20 cellular contexts compared by ENCODE assay signal in genomic region chr11:14417975-14418374, GRCh38. TPM values are rescaled to one million over a fixed set of nuclear protein-coding genes. Genes with fewer than 3 reads are reported as not detected.
DNase-seq lines count a peak whose midpoint lies in the region; ATAC-seq and TF ChIP-seq lines count a peak whose summit lies in the region.
"Had no signal": no experiment of that assay in that cellular context is flagged by ENCODE, and none has a peak within 500 bp of the region (broad histone marks: within the 10 kb centered on the region; RNA-seq: fewer than 3 reads in every experiment).

No MANE protein-coding gene starts in this region.

- no peaks in the 10 kb centered on the region for H3K27me3 Mint-ChIP-seq in natural killer cell treated with Interleukin-12 subunit alpha and Interleukin-12 subunit beta and Interleukin-15 and Interleukin-18, amount 100 ng/mL, for 72 hours
- peaks cover 0 to 3% of the 10 kb centered on the region in 2 donors for H3K27me3 Mint-ChIP-seq in natural killer cell (ENCODE audit: low read depth in 2 of 2)
- H3K27me3 Mint-ChIP-seq: activated T-cell treated with anti-CD3 and anti-CD28 coated beads, Interleukin-2, amount 50 U/mL, for 24 hours had no signal

- no peak overlapping the region for H3K4me3 Mint-ChIP-seq in natural killer cell treated with Interleukin-12 subunit alpha and Interleukin-12 subunit beta and Interleukin-15 and Interleukin-18, amount 100 ng/mL, for 72 hours
- no peak overlapping the region for H3K4me3 Mint-ChIP-seq in natural killer cell
- H3K4me3 Mint-ChIP-seq: activated T-cell treated with anti-CD3 and anti-CD28 coated beads, Interleukin-2, amount 50 U/mL, for 24 hours had no signal

- no peak for DNase-seq in natural killer cell treated with Interleukin-12 subunit alpha and Interleukin-12 subunit beta and Interleukin-15 and Interleukin-18, amount 100 ng/mL, for 72 hours (ENCODE audit: low spot score)
- DNase-seq in natural killer cell: no peak
- DNase-seq in cardiac fibroblast (ENCODE audit: low read depth in 2 of 2): peak; percentile 27 to 33
- no peak for DNase-seq in transverse colon
- no peak for DNase-seq in activated T-cell treated with anti-CD3 and anti-CD28 coated beads for 4 hours
- no peak for DNase-seq in SK-N-DZ (ENCODE audit: low spot score)
- DNase-seq: activated naive CD4-positive, alpha-beta T cell; activated T-cell treated with anti-CD3 and anti-CD28 coated beads, Interleukin-2, amount 50 U/mL, for 24 hours; amygdala; caudate nucleus; KG1; lower lobe of right lung; NCI-H2171 treated with DMSO at 0.1 percent for 48 hours; ovary; right lobe of liver; stimulated activated CD8-positive, alpha-beta memory T cell treated with anti-CD3 and anti-CD28 coated beads, Interleukin-4, amount 100 ng/mL, for 48 hours had no signal

- H3K4me1 ChIP-seq in muscle layer of duodenum (ENCODE audit: control insufficient read depth in 1 of 2, insufficient read depth in 2 of 2, low read length in 2 of 2) (peaks cover 4 to 21% of the 10 kb centered on the region in 2 donors), transverse colon (peaks cover 3 to 6% (median 5%) of the 10 kb centered on the region in 4 donors)
- H3K4me1 ChIP-seq: right lobe of liver had no signal

- peaks cover 45 to 51% of the 10 kb centered on the region in 2 donors for H3K4me1 Mint-ChIP-seq in natural killer cell treated with Interleukin-12 subunit alpha and Interleukin-12 subunit beta and Interleukin-15 and Interleukin-18, amount 100 ng/mL, for 72 hours (ENCODE audit: low read depth in 2 of 2)
- peaks cover 46 to 51% of the 10 kb centered on the region in 2 donors for H3K4me1 Mint-ChIP-seq in natural killer cell

- intact Hi-C loops in natural killer cell (cut with micrococcal nuclease) (no loop called here), transverse colon (cut with DNase I; ENCODE audit: low total_unique reads) (no loop called here)

- no peaks in the 10 kb centered on the region for H3K27me3 ChIP-seq in muscle layer of duodenum (ENCODE audit: low read depth, low read length)
- no peaks in the 10 kb centered on the region for H3K27me3 ChIP-seq in transverse colon
- H3K27me3 ChIP-seq: gastroesophageal sphincter, ovary, right lobe of liver had no signal

- no peaks in the 10 kb centered on the region for H3K36me3 Mint-ChIP-seq in natural killer cell treated with Interleukin-12 subunit alpha and Interleukin-12 subunit beta and Interleukin-15 and Interleukin-18, amount 100 ng/mL, for 72 hours
- H3K36me3 Mint-ChIP-seq in natural killer cell: no peaks in the 10 kb centered on the region

- H3K27ac ChIP-seq in muscle layer of duodenum (ENCODE audit: low read length) (peak overlapping the region; percentile 71), transverse colon (peak overlapping the region in 3 of 4 donors; percentile 7 to 46 (median 35))
- H3K27ac ChIP-seq: A549, lower lobe of right lung, ovary, right lobe of liver had no signal

- H3K36me3 ChIP-seq in muscle layer of duodenum (ENCODE audit: control insufficient read depth in 1 of 2, insufficient read depth in 2 of 2, low read length in 2 of 2) (no peaks in the 10 kb centered on the region), transverse colon (no peaks in the 10 kb centered on the region)
- H3K36me3 ChIP-seq: gastroesophageal sphincter, lower lobe of right lung, ovary, right lobe of liver had no signal

- WGBS in transverse colon (ENCODE audit: low coverage in 1 of 2), 2 donors: 67 to 90% methylated on average over 1 of the region's 1 CpG

- no peaks in the 10 kb centered on the region for H3K9me3 Mint-ChIP-seq in natural killer cell treated with Interleukin-12 subunit alpha and Interleukin-12 subunit beta and Interleukin-15 and Interleukin-18, amount 100 ng/mL, for 72 hours
- H3K9me3 Mint-ChIP-seq in natural killer cell: no peaks in the 10 kb centered on the region
- H3K9me3 Mint-ChIP-seq: activated T-cell treated with anti-CD3 and anti-CD28 coated beads, Interleukin-2, amount 50 U/mL, for 24 hours had no signal

- H3K9me3 ChIP-seq in muscle layer of duodenum (ENCODE audit: control insufficient read depth in 1 of 2, low read length in 2 of 2) (no peaks in the 10 kb centered on the region), transverse colon (no peaks in the 10 kb centered on the region)
- H3K9me3 ChIP-seq: A549, gastroesophageal sphincter, lower lobe of right lung, ovary, right lobe of liver had no signal

- no peak for TF ChIP-seq CTCF in natural killer cell (IDR thresholded peaks at IDR 0.05)
- no peak for TF ChIP-seq CTCF in cardiac fibroblast (IDR thresholded peaks at IDR 0.05; ENCODE audit: low read depth, low read length)
- no peak for TF ChIP-seq CTCF in transverse colon (IDR thresholded peaks at IDR 0.05)

- no peak for ATAC-seq in natural killer cell treated with Interleukin-12 subunit alpha and Interleukin-12 subunit beta and Interleukin-15 and Interleukin-18, amount 100 ng/mL, for 72 hours
- ATAC-seq in natural killer cell (no peak), GM21825 (IDR thresholded peaks at IDR 0.05; ENCODE audit: unreplicated experiment) (no peak)
- ATAC-seq: A549, gastroesophageal sphincter, lower lobe of right lung had no signal

- TF ChIP-seq POLR2A in transverse colon (IDR thresholded peaks at IDR 0.05): no peak

- no peak overlapping the region for H3K4me3 ChIP-seq in cardiac fibroblast (replicated peaks in 1 of 2; ENCODE audit: low read depth in 2 of 2, low read length in 2 of 2)
- H3K4me3 ChIP-seq in muscle layer of duodenum (ENCODE audit: low read depth in 1 of 2, low read length in 2 of 2): no peak overlapping the region
- H3K4me3 ChIP-seq in transverse colon: no peak overlapping the region
- H3K4me3 ChIP-seq: A549, gastroesophageal sphincter, lower lobe of right lung, ovary, right lobe of liver had no signal

- in situ Hi-C loops in transverse colon (cut with MboI; ENCODE audit: low pct_ligation_motif_present in 1 of 4, low pct_unique_long_range_greater_than_20kb in 1 of 4, low sequenced_read_pairs in 3 of 4): loop anchor here in 1 of 4 donors (25.0 kb wide), 1 partner anchor 131 kb away; no protein-coding TSS in a partner anchor

- peak overlapping the region; percentile 97 to 99 for H3K27ac Mint-ChIP-seq in natural killer cell treated with Interleukin-12 subunit alpha and Interleukin-12 subunit beta and Interleukin-15 and Interleukin-18, amount 100 ng/mL, for 72 hours
- peak overlapping the region in 1 of 2 donors; percentile 95 for H3K27ac Mint-ChIP-seq in natural killer cell

- TF ChIP-seq EP300 in transverse colon (IDR thresholded peaks at IDR 0.05; ENCODE audit: low read depth): no peak

RNA-seq across cellular contexts. Expression of gene RRAS2, which starts 59.0 kb away (rescaled TPM):
- total RNA-seq in natural killer cell treated with Interleukin-12 subunit alpha and Interleukin-12 subunit beta and Interleukin-15 and Interleukin-18, amount 100 ng/mL, for 72 hours: 100 to 1,000 TPM in 1 of 2 donors, 10 to 100 TPM in 1; 97.3 to 141 TPM
- 10 to 100 TPM; 62.1 to 86.7 (median 69.6) TPM for total RNA-seq in natural killer cell
- total RNA-seq in transverse colon: 10 to 100 TPM; 12.3 to 86.0 (median 41.7) TPM
- 36.1 and 39.2 TPM in 2 replicates for polyA plus RNA-seq in SK-N-DZ (2014; cell fraction: cytosol; rRNA removed)
- polyA plus RNA-seq in SK-N-DZ (2014; cell fraction: nucleus; rRNA removed): 23.9 and 24.6 TPM in 2 replicates

Comparison
In these comparisons a context has a peak if more than half of its experiments do, and no peak if none do; other contexts are left out.
1. DNase-seq: peak in cardiac fibroblast (2 of 2); none in natural killer cell treated with Interleukin-12 subunit alpha and Interleukin-12 subunit beta and Interleukin-15 and Interleukin-18, amount 100 ng/mL, for 72 hours (single experiment), natural killer cell (single experiment), transverse colon (single experiment), activated T-cell treated with anti-CD3 and anti-CD28 coated beads for 4 hours (single experiment) and SK-N-DZ (single experiment).